25 cellular contexts compared by ENCODE assay signal in the genomic region with DNA sequence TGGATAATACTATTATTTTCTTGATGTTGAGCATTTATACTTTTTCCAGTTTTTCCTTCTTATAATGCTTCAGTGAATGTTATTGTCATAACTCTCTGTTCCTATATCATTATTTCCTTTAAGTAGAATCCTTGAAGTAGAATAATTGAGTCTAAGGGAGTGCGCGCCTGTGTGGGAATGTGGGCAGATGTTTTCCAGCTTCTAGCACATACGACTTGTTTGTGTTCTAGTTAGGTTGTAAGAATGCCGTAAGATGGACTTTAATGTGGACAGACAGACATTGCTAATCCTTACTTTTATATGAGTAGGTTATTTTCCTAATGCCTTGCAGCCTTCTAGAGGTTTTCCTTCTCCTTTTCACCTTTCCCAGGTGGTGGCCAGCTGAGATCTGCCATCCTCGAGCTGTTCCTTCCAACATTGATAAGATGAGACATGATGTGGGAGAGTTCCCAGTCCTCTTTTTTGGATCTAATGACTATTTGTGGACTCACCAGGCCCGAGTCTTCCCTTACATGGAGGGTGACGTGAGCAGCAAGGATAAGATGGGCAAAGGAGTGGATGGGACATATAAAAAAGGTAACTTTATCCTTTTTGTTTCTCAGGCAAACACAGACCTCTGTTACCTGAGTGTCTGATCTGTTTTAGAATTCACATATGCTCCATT. TPM values are rescaled to one million over a fixed set of nuclear protein-coding genes. Genes with fewer than 3 reads are reported as not detected.
A peak's percentile ranks its signal among the peaks of the same experiment; 100 is the strongest.
DNase-seq lines count a peak whose midpoint lies in the region; ATAC-seq and TF ChIP-seq lines count a peak whose summit lies in the region.
"Had no signal": no experiment of that assay in that cellular context is flagged by ENCODE, and none has a peak within 500 bp of the region (broad histone marks: within the 10 kb centered on the region; RNA-seq: fewer than 3 reads in every experiment).

No MANE protein-coding gene starts in this region.

- no peaks in the 10 kb centered on the region for H3K27me3 ChIP-seq in endodermal cell (ENCODE audit: control insufficient read depth, insufficient read depth, low read length, poor library complexity, severe bottlenecking)
- H3K27me3 ChIP-seq in neural progenitor cell: no peaks in the 10 kb centered on the region
- H3K27me3 ChIP-seq: SJCRH30 had no signal

- peak overlapping the region; percentile 58 for H3K27ac Mint-ChIP-seq in activated T-cell treated with anti-CD3 and anti-CD28 coated beads, Interleukin-2, amount 50 U/mL, for 72 hours
- H3K27ac Mint-ChIP-seq in endodermal cell: peak overlapping the region; percentile 56
- no peak overlapping the region for H3K27ac Mint-ChIP-seq in neural progenitor cell
- no peak overlapping the region for H3K27ac Mint-ChIP-seq in activated CD8-positive, alpha-beta memory T cell treated with anti-CD3 and anti-CD28 coated beads, Interleukin-2, amount 10 ng/mL, durations not matched to agents 7 days and 5 days
- H3K27ac Mint-ChIP-seq: B cell had no signal

- H3K79me2 ChIP-seq in neural progenitor cell (ENCODE audit: low read depth): peaks cover 11% of the 10 kb centered on the region

- no peak for TF ChIP-seq CTCF in endodermal cell (conservative IDR thresholded peaks at IDR 0.05)
- no peak for TF ChIP-seq CTCF in neural progenitor cell (IDR thresholded peaks at IDR 0.05)

- no peak overlapping the region for H3K27ac ChIP-seq in endodermal cell (ENCODE audit: low read depth, low read length)
- peak overlapping the region; percentile 13 for H3K27ac ChIP-seq in neural progenitor cell
- H3K27ac ChIP-seq: 22Rv1, C4-2B, SJCRH30 had no signal

- peaks cover 3% of the 10 kb centered on the region for H3F3A ChIP-seq in neural progenitor cell (ENCODE audit: low read depth)

- H3K27me3 Mint-ChIP-seq in activated T-cell treated with anti-CD3 and anti-CD28 coated beads, Interleukin-2, amount 50 U/mL, for 72 hours (ENCODE audit: low read depth): no peaks in the 10 kb centered on the region
- H3K27me3 Mint-ChIP-seq in activated T-cell treated with anti-CD3 and anti-CD28 coated beads, Interleukin-2, amount 50 U/mL, for 4 hours (ENCODE audit: low read depth): no peaks in the 10 kb centered on the region
- H3K27me3 Mint-ChIP-seq in endodermal cell (ENCODE audit: insufficient read depth) (no peaks in the 10 kb centered on the region), neural progenitor cell (ENCODE audit: insufficient read depth, low read depth) (no peaks in the 10 kb centered on the region)
- no peaks in the 10 kb centered on the region for H3K27me3 Mint-ChIP-seq in activated CD8-positive, alpha-beta memory T cell treated with anti-CD3 and anti-CD28 coated beads, Interleukin-2, amount 10 ng/mL, durations not matched to agents 7 days and 5 days
- H3K27me3 Mint-ChIP-seq: B cell had no signal

- ATAC-seq in activated T-cell treated with anti-CD3 and anti-CD28 coated beads, Interleukin-2, amount 50 U/mL, for 72 hours (replicated peaks in 1 of 2): no peak
- ATAC-seq in activated T-cell treated with anti-CD3 and anti-CD28 coated beads, Interleukin-2, amount 50 U/mL, for 4 hours: no peak
- no peak for ATAC-seq in activated CD8-positive, alpha-beta memory T cell treated with anti-CD3 and anti-CD28 coated beads, Interleukin-2, amount 10 ng/mL, durations not matched to agents 7 days and 5 days
- ATAC-seq in HG03045 (IDR thresholded peaks at IDR 0.05; ENCODE audit: unreplicated experiment): no peak
- ATAC-seq: CD8-positive, alpha-beta T cell; HepG2; PC-3 had no signal

- WGBS in endodermal cell (ENCODE audit: insufficient coverage in 1 of 2, insufficient read length in 1 of 2), 2 experiments: 96 to 98% methylated on average over 7 of the region's 7 CpGs

- H4K20me1 ChIP-seq in neural progenitor cell (ENCODE audit: low read depth): no peaks in the 10 kb centered on the region

- DNase-seq in activated T-cell treated with anti-CD3 and anti-CD28 coated beads, Interleukin-2, amount 50 U/mL, for 72 hours: no peak
- no peak for DNase-seq in activated T-cell treated with anti-CD3 and anti-CD28 coated beads, Interleukin-2, amount 50 U/mL, for 4 hours
- DNase-seq in endodermal cell (no peak), neural progenitor cell (ENCODE audit: low spot score) (no peak), SHP77 treated with DMSO at 0.1 percent for 48 hours (lab: John Stamatoyannopoulos, UW) (no peak)
- no peak for DNase-seq in activated CD8-positive, alpha-beta memory T cell treated with anti-CD3 and anti-CD28 coated beads, Interleukin-2, amount 10 ng/mL, durations not matched to agents 7 days and 5 days
- DNase-seq: CD8-positive, alpha-beta T cell; DMS79 treated with DMSO at 0.1 percent for 48 hours; GF-D8; Karpas-422; NCI-H1092 treated with DMSO at 0.1 percent for 48 hours; NCI-H1436; NCI-H187; NCI-H2081 treated with DMSO at 0.1 percent for 48 hours; NCI-H2171; NCI-H345; NCI-H524 treated with DMSO at 0.1 percent for 48 hours; NCI-H774; PC-3; SJCRH30 had no signal

- H3K9me3 Mint-ChIP-seq in activated T-cell treated with anti-CD3 and anti-CD28 coated beads, Interleukin-2, amount 50 U/mL, for 72 hours: no peaks in the 10 kb centered on the region
- no peaks in the 10 kb centered on the region for H3K9me3 Mint-ChIP-seq in activated T-cell treated with anti-CD3 and anti-CD28 coated beads, Interleukin-2, amount 50 U/mL, for 4 hours
- H3K9me3 Mint-ChIP-seq in endodermal cell (no peaks in the 10 kb centered on the region), neural progenitor cell (no peaks in the 10 kb centered on the region)
- H3K9me3 Mint-ChIP-seq in activated CD8-positive, alpha-beta memory T cell treated with anti-CD3 and anti-CD28 coated beads, Interleukin-2, amount 10 ng/mL, durations not matched to agents 7 days and 5 days (ENCODE audit: low read depth): no peaks in the 10 kb centered on the region
- H3K9me3 Mint-ChIP-seq: CD8-positive, alpha-beta T cell had no signal

- no peak overlapping the region for H2AFZ ChIP-seq in neural progenitor cell (replicated peaks)

- H3K4me3 Mint-ChIP-seq in activated T-cell treated with anti-CD3 and anti-CD28 coated beads, Interleukin-2, amount 50 U/mL, for 72 hours: no peak overlapping the region
- H3K4me3 Mint-ChIP-seq in activated T-cell treated with anti-CD3 and anti-CD28 coated beads, Interleukin-2, amount 50 U/mL, for 4 hours: no peak overlapping the region
- H3K4me3 Mint-ChIP-seq in endodermal cell (no peak overlapping the region), neural progenitor cell (no peak overlapping the region)
- no peak overlapping the region for H3K4me3 Mint-ChIP-seq in activated CD8-positive, alpha-beta memory T cell treated with anti-CD3 and anti-CD28 coated beads, Interleukin-2, amount 10 ng/mL, durations not matched to agents 7 days and 5 days
- H3K4me3 Mint-ChIP-seq: B cell; CD8-positive, alpha-beta T cell had no signal

- H3K4me3 ChIP-seq in endodermal cell (ENCODE audit: low read length): no peak overlapping the region
- no peak overlapping the region for H3K4me3 ChIP-seq in neural progenitor cell
- H3K4me3 ChIP-seq: SJCRH30 had no signal

- H3K36me3 ChIP-seq in endodermal cell (ENCODE audit: control insufficient read depth, insufficient read depth, low read length) (peaks cover 93% of the 10 kb centered on the region), neural progenitor cell (peaks cover 27% of the 10 kb centered on the region)
- H3K36me3 ChIP-seq: SJCRH30 had no signal

- peaks cover 11 to 34% of the 10 kb centered on the region in 2 donors for H3K36me3 Mint-ChIP-seq in activated T-cell treated with anti-CD3 and anti-CD28 coated beads, Interleukin-2, amount 50 U/mL, for 72 hours (ENCODE audit: insufficient read depth in 2 of 2)
- peaks cover 48% of the 10 kb centered on the region for H3K36me3 Mint-ChIP-seq in activated T-cell treated with anti-CD3 and anti-CD28 coated beads, Interleukin-2, amount 50 U/mL, for 4 hours (ENCODE audit: insufficient read depth)
- H3K36me3 Mint-ChIP-seq in endodermal cell (ENCODE audit: low read depth): peaks cover 91% of the 10 kb centered on the region
- H3K36me3 Mint-ChIP-seq in neural progenitor cell: peaks cover 35% of the 10 kb centered on the region
- H3K36me3 Mint-ChIP-seq in activated CD8-positive, alpha-beta memory T cell treated with anti-CD3 and anti-CD28 coated beads, Interleukin-2, amount 10 ng/mL, durations not matched to agents 7 days and 5 days: peaks cover 43% of the 10 kb centered on the region

- CTCF ChIA-PET in activated CD8-positive, alpha-beta memory T cell treated with anti-CD3 and anti-CD28 coated beads, Interleukin-2, amount 10 ng/mL, durations not matched to agents 7 days and 5 days (lab: Charles Lee): interaction anchor here (1.2 to 2.0 kb wide), 2 partner anchors 19 to 155 kb away, joined by 3 to 6 read pairs; no protein-coding TSS in a partner anchor

- H3K4me1 Mint-ChIP-seq in activated T-cell treated with anti-CD3 and anti-CD28 coated beads, Interleukin-2, amount 50 U/mL, for 72 hours (ENCODE audit: low read depth): peaks cover 2% of the 10 kb centered on the region
- no peaks in the 10 kb centered on the region for H3K4me1 Mint-ChIP-seq in activated T-cell treated with anti-CD3 and anti-CD28 coated beads, Interleukin-2, amount 50 U/mL, for 4 hours (ENCODE audit: low read depth)
- H3K4me1 Mint-ChIP-seq in endodermal cell (peaks cover 4% of the 10 kb centered on the region), neural progenitor cell (no peaks in the 10 kb centered on the region)
- H3K4me1 Mint-ChIP-seq in activated CD8-positive, alpha-beta memory T cell treated with anti-CD3 and anti-CD28 coated beads, Interleukin-2, amount 10 ng/mL, durations not matched to agents 7 days and 5 days: no peaks in the 10 kb centered on the region
- H3K4me1 Mint-ChIP-seq: B cell had no signal

- no peaks in the 10 kb centered on the region for H3K9me3 ChIP-seq in endodermal cell (ENCODE audit: control insufficient read depth, low read length)
- no peaks in the 10 kb centered on the region for H3K9me3 ChIP-seq in neural progenitor cell (ENCODE audit: low read depth)
- H3K9me3 ChIP-seq: SJCRH30 had no signal

- H3K4me1 ChIP-seq in endodermal cell (ENCODE audit: control insufficient read depth, insufficient read depth, low read length) (no peaks in the 10 kb centered on the region), neural progenitor cell (no peaks in the 10 kb centered on the region)
- H3K4me1 ChIP-seq: SJCRH30 had no signal

- no peak overlapping the region for H3K4me2 ChIP-seq in neural progenitor cell

- no peak overlapping the region for H3K9ac ChIP-seq in endodermal cell (ENCODE audit: extremely low read depth, low read length, poor library complexity, severe bottlenecking)
- peak overlapping the region; percentile 49 for H3K9ac ChIP-seq in neural progenitor cell

RNA-seq across cellular contexts. Expression of gene RAB24, which starts 34.2 kb away (rescaled TPM):
- total RNA-seq in activated T-cell treated with anti-CD3 and anti-CD28 coated beads, Interleukin-2, amount 50 U/mL, for 72 hours: 10 to 100 TPM; 26.3 to 29.4 TPM
- total RNA-seq in activated T-cell treated with anti-CD3 and anti-CD28 coated beads, Interleukin-2, amount 50 U/mL, for 4 hours: 10 to 100 TPM; 26.3 to 29.8 (median 27.5) TPM
- total RNA-seq in endodermal cell (10 to 100 TPM; 13.8 to 25.1 TPM), neural progenitor cell (ENCODE audit: low replicate concordance) (4.3 and 15.1 TPM in 2 replicates)
- 18.1 TPM for polyA plus RNA-seq in endodermal cell (2013, experiment 1 of 2)
- polyA plus RNA-seq in endodermal cell (2013, experiment 2 of 2): 16.1 TPM
- total RNA-seq in activated CD8-positive, alpha-beta memory T cell treated with anti-CD3 and anti-CD28 coated beads, Interleukin-2, amount 10 ng/mL, durations not matched to agents 7 days and 5 days: 10 to 100 TPM; 40.5 to 50.8 TPM

RNA-seq across cellular contexts. Expression of gene PRELID1, which starts 34.2 kb away (rescaled TPM):
- total RNA-seq in activated T-cell treated with anti-CD3 and anti-CD28 coated beads, Interleukin-2, amount 50 U/mL, for 72 hours: 100 to 1,000 TPM; 118 to 128 TPM
- 100 to 1,000 TPM; 293 to 372 (median 302) TPM for total RNA-seq in activated T-cell treated with anti-CD3 and anti-CD28 coated beads, Interleukin-2, amount 50 U/mL, for 4 hours
- total RNA-seq in endodermal cell (100 to 1,000 TPM; 157 to 165 TPM), neural progenitor cell (ENCODE audit: low replicate concordance) (133 and 206 TPM in 2 replicates)
- polyA plus RNA-seq in endodermal cell (2013, experiment 1 of 2): 147 TPM
- 149 TPM for polyA plus RNA-seq in endodermal cell (2013, experiment 2 of 2)
- 100 to 1,000 TPM; 173 to 228 TPM for total RNA-seq in activated CD8-positive, alpha-beta memory T cell treated with anti-CD3 and anti-CD28 coated beads, Interleukin-2, amount 10 ng/mL, durations not matched to agents 7 days and 5 days

RNA-seq across cellular contexts. Expression of gene MXD3, which starts 42.3 kb away (rescaled TPM):
- total RNA-seq in activated T-cell treated with anti-CD3 and anti-CD28 coated beads, Interleukin-2, amount 50 U/mL, for 72 hours: 10 to 100 TPM; 44.2 to 61.1 TPM
- total RNA-seq in activated T-cell treated with anti-CD3 and anti-CD28 coated beads, Interleukin-2, amount 50 U/mL, for 4 hours: 1 to 10 TPM; 3.7 to 5.1 (median 4.3) TPM
- total RNA-seq in endodermal cell (10 to 100 TPM; 14.2 to 20.4 TPM), neural progenitor cell (ENCODE audit: low replicate concordance) (31.1 and 65.4 TPM in 2 replicates)
- 49.5 TPM for polyA plus RNA-seq in endodermal cell (2013, experiment 1 of 2)
- polyA plus RNA-seq in endodermal cell (2013, experiment 2 of 2): 49.8 TPM
- 100 to 1,000 TPM in 1 of 2 experiments, 10 to 100 TPM in 1; 60.2 to 117 TPM for total RNA-seq in activated CD8-positive, alpha-beta memory T cell treated with anti-CD3 and anti-CD28 coated beads, Interleukin-2, amount 10 ng/mL, durations not matched to agents 7 days and 5 days

Comparison
In these comparisons a context has a peak if more than half of its experiments do, and no peak if none do; other contexts are left out.
1. H3K27ac Mint-ChIP-seq: peak in activated T-cell treated with anti-CD3 and anti-CD28 coated beads, Interleukin-2, amount 50 U/mL, for 72 hours (single experiment) and endodermal cell (single experiment); none in neural progenitor cell (single experiment) and activated CD8-positive, alpha-beta memory T cell treated with anti-CD3 and anti-CD28 coated beads, Interleukin-2, amount 10 ng/mL, durations not matched to agents 7 days and 5 days (single experiment).